ENCODE assay signal across 13 cellular contexts in the genomic region with DNA sequence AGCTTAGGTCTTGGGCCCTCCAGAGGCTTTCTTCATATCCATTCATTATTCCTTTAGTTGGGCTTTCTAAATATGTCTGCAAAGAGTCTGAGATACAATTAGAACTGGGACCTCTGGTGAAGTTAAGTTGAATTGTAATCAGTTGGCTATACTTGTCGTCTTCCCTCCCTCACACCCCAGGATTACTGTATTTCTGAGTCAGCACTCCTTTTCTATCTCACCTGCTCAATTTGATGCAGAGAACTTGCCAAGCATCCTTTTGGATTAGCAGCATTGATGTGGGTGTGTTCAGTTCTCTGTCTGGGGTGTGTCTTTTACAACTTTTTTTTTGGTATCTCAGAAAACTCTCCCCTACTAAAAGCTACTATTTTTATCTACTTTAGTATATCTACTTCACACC. TPM values are rescaled to one million over a fixed set of nuclear protein-coding genes. Genes with fewer than 3 reads are reported as not detected.
DNase-seq lines count a peak whose midpoint lies in the region; ATAC-seq and TF ChIP-seq lines count a peak whose summit lies in the region.
"Had no signal": no experiment of that assay in that cellular context is flagged by ENCODE, and none has a peak within 500 bp of the region (broad histone marks: within the 10 kb centered on the region; RNA-seq: fewer than 3 reads in every experiment).

No MANE protein-coding gene starts in this region.

- no peaks in the 10 kb centered on the region for H3K36me3 Mint-ChIP-seq in mesothelial cell of epicardium

- H3K27ac Mint-ChIP-seq in mesothelial cell of epicardium, result peak overlapping the region; percentile 99

- H3K9ac ChIP-seq in Loucy (ENCODE audit: low read depth, low read length, poor library complexity, severe bottlenecking) (no peak overlapping the region), colonic mucosa (ENCODE audit: low read depth in 2 of 2, low read length in 2 of 2) (peak overlapping the region in 1 of 2 donors; percentile 69)

- no peaks in the 10 kb centered on the region for H3K9me3 Mint-ChIP-seq in mesothelial cell of epicardium

- no peak overlapping the region for H3K4me3 Mint-ChIP-seq in mesothelial cell of epicardium

- no peaks in the 10 kb centered on the region for H3K27me3 ChIP-seq in Loucy (ENCODE audit: insufficient read depth, low read length, poor library complexity, severe bottlenecking)
- H3K27me3 ChIP-seq in colonic mucosa, result no peaks in the 10 kb centered on the region
- H3K27me3 ChIP-seq in suprapubic skin, result no peaks in the 10 kb centered on the region
- no peaks in the 10 kb centered on the region for H3K27me3 ChIP-seq in aorta (ENCODE audit: control insufficient read depth in 1 of 2, insufficient read depth in 2 of 2, low read length in 1 of 2)

- peak overlapping the region; percentile 86 for H3K27ac ChIP-seq in colonic mucosa
- H3K27ac ChIP-seq in suprapubic skin, result peak overlapping the region; percentile 84
- peak overlapping the region in 1 of 2 donors; percentile 7 for H3K27ac ChIP-seq in aorta (ENCODE audit: low read depth in 1 of 2, low read length in 2 of 2)

- intact Hi-C loops in colonic mucosa (cut with DNase I) (no loop called here), aorta (cut with DNase I) (no loop called here)

- H4K20me1 ChIP-seq in Loucy (ENCODE audit: insufficient read depth, low read length, poor library complexity, severe bottlenecking), result no peaks in the 10 kb centered on the region

- 10% methylated on average over 1 of the region's 1 CpG for WGBS in suprapubic skin
- WGBS in aorta, 2 donors, result 9 to 16% methylated on average over 1 of the region's 1 CpG

- no peaks in the 10 kb centered on the region for H3K27me3 Mint-ChIP-seq in mesothelial cell of epicardium (ENCODE audit: low read depth)

- no peak for DNase-seq in colonic mucosa
- DNase-seq in mesothelial cell of epicardium (ENCODE audit: low spot score in 2 of 2, unreplicated experiment in 2 of 2), result no peak
- no peak for DNase-seq in suprapubic skin (ENCODE audit: low spot score in 2 of 2)
- no peak for DNase-seq in midbrain (lab: John Stamatoyannopoulos, UW)
- no peak for DNase-seq in NCI-H2171 (lab: John Stamatoyannopoulos, UW)
- no peak for DNase-seq in aorta
- DNase-seq: KBM-7, NCI-H2171 treated with DMSO at 0.1 percent for 48 hours, SIG-M5 had no signal

- H3K4me3 ChIP-seq in Loucy (ENCODE audit: low read length, poor library complexity, severe bottlenecking) (no peak overlapping the region), colonic mucosa (no peak overlapping the region), suprapubic skin (no peak overlapping the region), aorta (ENCODE audit: low read length in 2 of 2) (no peak overlapping the region)

- H3K9me3 ChIP-seq in Loucy (ENCODE audit: insufficient read depth, low read depth, low read length) (no peaks in the 10 kb centered on the region), colonic mucosa (no peaks in the 10 kb centered on the region), suprapubic skin (no peaks in the 10 kb centered on the region), aorta (ENCODE audit: control insufficient read depth, low read length) (no peaks in the 10 kb centered on the region)

- no peaks in the 10 kb centered on the region for H3K9me2 ChIP-seq in Loucy (replicated peaks; ENCODE audit: low read depth, low read length)

- TF ChIP-seq POLR2A in suprapubic skin (IDR thresholded peaks at IDR 0.05), result no peak

- no peak for ATAC-seq in GM21786 (IDR thresholded peaks at IDR 0.05; ENCODE audit: unreplicated experiment)
- ATAC-seq in aorta (ENCODE audit: low FRiP score), result no peak

- no peak for TF ChIP-seq EP300 in suprapubic skin (IDR thresholded peaks at IDR 0.05)

- no peaks in the 10 kb centered on the region for H3F3A ChIP-seq in Loucy (ENCODE audit: low read depth)

- TF ChIP-seq CTCF in Loucy (conservative IDR thresholded peaks at IDR 0.05; ENCODE audit: low read length), result no peak
- TF ChIP-seq CTCF in colonic mucosa (IDR thresholded peaks at IDR 0.05), result no peak
- TF ChIP-seq CTCF in mesothelial cell of epicardium (IDR thresholded peaks at IDR 0.05; ENCODE audit: unreplicated experiment), result no peak
- no peak for TF ChIP-seq CTCF in suprapubic skin (IDR thresholded peaks at IDR 0.05)

- H3K36me3 ChIP-seq in Loucy (ENCODE audit: insufficient read depth, low read length), result no peaks in the 10 kb centered on the region
- H3K36me3 ChIP-seq in colonic mucosa, result no peaks in the 10 kb centered on the region
- H3K36me3 ChIP-seq in suprapubic skin, result no peaks in the 10 kb centered on the region
- H3K36me3 ChIP-seq in aorta (ENCODE audit: control insufficient read depth in 1 of 2, insufficient read depth in 2 of 2, low read length in 1 of 2), result no peaks in the 10 kb centered on the region

- H3K4me1 ChIP-seq in Loucy (ENCODE audit: insufficient read depth, low read length, poor library complexity, severe bottlenecking) (peaks cover 38% of the 10 kb centered on the region), colonic mucosa (peaks cover 32% of the 10 kb centered on the region), suprapubic skin (peaks cover 93% of the 10 kb centered on the region), aorta (ENCODE audit: control insufficient read depth in 1 of 2, insufficient read depth in 2 of 2, low read length in 2 of 2) (peaks cover 18 to 38% of the 10 kb centered on the region in 2 donors)

- H3K4me2 ChIP-seq in Loucy (ENCODE audit: low read depth, low read length, poor library complexity, severe bottlenecking), result peak overlapping the region; percentile 33

- H3K4me1 Mint-ChIP-seq in mesothelial cell of epicardium, result peaks cover 85% of the 10 kb centered on the region

- H3K79me2 ChIP-seq in Loucy (ENCODE audit: insufficient read depth, low read length), result no peaks in the 10 kb centered on the region

- no peak overlapping the region for H2AFZ ChIP-seq in Loucy (ENCODE audit: low read length)

RNA-seq across cellular contexts. Expression of gene CTNND1, which starts 15.0 kb away (rescaled TPM):
- total RNA-seq in colonic mucosa, result 100 to 1,000 TPM; 375 to 416 TPM
- total RNA-seq in mesothelial cell of epicardium, result 234 to 250 TPM (median 238 TPM) in 3 replicates
- 100 to 1,000 TPM; 216 to 336 (median 223) TPM for total RNA-seq in suprapubic skin
- 100 to 1,000 TPM; 167 to 213 TPM for total RNA-seq in aorta
- polyA plus RNA-seq in aorta, result 10 to 100 TPM; 31.6 to 35.8 TPM

RNA-seq across cellular contexts. Expression of gene BTBD18, which starts 25.0 kb away (rescaled TPM):
- total RNA-seq in colonic mucosa (not detected), mesothelial cell of epicardium (not detected in 3 replicates), suprapubic skin (not detected), aorta (not detected)
- under 1 TPM in 1 of 2 donors, not detected in 1; 0.05 TPM for polyA plus RNA-seq in aorta
- total RNA-seq: cerebellum had no signal
- polyA plus RNA-seq: neural cell had no signal

RNA-seq across cellular contexts. Expression of gene SELENOH, which starts 35.3 kb away (rescaled TPM):
- 100 to 1,000 TPM in 1 of 2 donors, 10 to 100 TPM in 1; 86.9 to 140 TPM for total RNA-seq in colonic mucosa
- total RNA-seq in mesothelial cell of epicardium, result 152 to 158 TPM (median 156 TPM) in 3 replicates
- total RNA-seq in suprapubic skin, result 10 to 100 TPM; 62.0 to 74.6 (median 67.5) TPM
- 10 to 100 TPM; 65.0 to 75.1 TPM for total RNA-seq in aorta
- polyA plus RNA-seq in aorta, result 100 to 1,000 TPM; 126 to 158 TPM
